9 cellular contexts compared by ENCODE assay signal in the genomic region with DNA sequence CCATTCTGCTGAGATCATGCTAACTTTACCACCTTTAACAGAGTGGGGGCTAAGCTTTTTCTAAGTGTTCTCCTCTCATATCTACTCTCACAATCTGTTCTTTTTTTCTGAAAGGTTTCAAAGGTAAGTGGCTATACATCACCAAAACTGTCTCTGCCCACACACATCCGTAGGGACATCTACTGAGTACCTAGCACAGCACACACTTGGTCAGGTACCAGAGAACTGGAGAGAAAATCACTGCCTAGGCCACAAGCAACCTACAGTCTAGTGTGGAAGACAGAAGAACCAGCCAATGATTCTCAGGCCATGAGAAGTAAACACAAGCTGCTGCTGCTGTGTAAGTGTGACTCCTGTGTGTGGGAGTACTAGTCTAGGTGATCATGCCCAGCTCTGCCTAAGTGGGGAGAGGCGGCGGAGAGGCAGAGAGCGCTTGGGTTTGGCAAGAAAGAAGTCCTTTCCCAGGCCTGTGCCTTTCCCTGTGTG.
DNase-seq lines count a peak whose midpoint lies in the region; ATAC-seq and TF ChIP-seq lines count a peak whose summit lies in the region.
"Had no signal": no experiment of that assay in that cellular context is flagged by ENCODE, and none has a peak within 500 bp of the region (broad histone marks: within the 10 kb centered on the region; RNA-seq: fewer than 3 reads in every experiment).

No MANE protein-coding gene starts in this region.

- peak overlapping the region in 2 of 3 donors; percentile 11 to 61 for H3K27ac Mint-ChIP-seq in IgD-negative memory B cell

- no peak for TF ChIP-seq EP300 in ovary (IDR thresholded peaks at IDR 0.05)
- no peak for TF ChIP-seq EP300 in upper lobe of left lung (IDR thresholded peaks at IDR 0.05)

- WGBS in ovary, 3 donors, result 75 to 84% (median 75%) methylated on average over 4 of the region's 4 CpGs
- WGBS in upper lobe of left lung, 2 donors, result 91 to 95% methylated on average over 4 of the region's 4 CpGs

- H3K4me1 Mint-ChIP-seq in IgD-negative memory B cell, result peaks cover 23 to 31% (median 28%) of the 10 kb centered on the region in 3 donors

- ATAC-seq in GM19023 (IDR thresholded peaks at IDR 0.05; ENCODE audit: unreplicated experiment), result peak; percentile 59
- peak; percentile 48 for ATAC-seq in HG02588 (IDR thresholded peaks at IDR 0.05; ENCODE audit: unreplicated experiment)
- ATAC-seq in upper lobe of left lung (ENCODE audit: low FRiP score in 2 of 2), result no peak

- H3K4me1 ChIP-seq in ovary (ENCODE audit: insufficient read depth) (peaks cover 12% of the 10 kb centered on the region), upper lobe of left lung (peaks cover 4 to 9% (median 8%) of the 10 kb centered on the region in 4 donors)

- H3K9me3 Mint-ChIP-seq in IgD-negative memory B cell, result no peaks in the 10 kb centered on the region

- peaks cover 14% of the 10 kb centered on the region for H3K36me3 Mint-ChIP-seq in IgD-negative memory B cell

- TF ChIP-seq CTCF in ovary (IDR thresholded peaks at IDR 0.05), result no peak
- no peak for TF ChIP-seq CTCF in upper lobe of left lung (IDR thresholded peaks at IDR 0.05)

- H3K27me3 Mint-ChIP-seq in IgD-negative memory B cell, result no peaks in the 10 kb centered on the region

- intact Hi-C loops in ovary (cut with DNase I), result no loop called here

- no peak overlapping the region for H3K4me3 Mint-ChIP-seq in IgD-negative memory B cell

- H3K27me3 ChIP-seq in ovary, result no peaks in the 10 kb centered on the region
- no peaks in the 10 kb centered on the region for H3K27me3 ChIP-seq in upper lobe of left lung

- no peaks in the 10 kb centered on the region for H3K36me3 ChIP-seq in ovary
- H3K36me3 ChIP-seq in upper lobe of left lung, result no peaks in the 10 kb centered on the region

- H3K4me3 ChIP-seq in ovary (no peak overlapping the region), upper lobe of left lung (no peak overlapping the region)

- peak overlapping the region in 1 of 2 donors; percentile 3 for H3K27ac ChIP-seq in ovary
- H3K27ac ChIP-seq in upper lobe of left lung, result no peak overlapping the region

- DNase-seq in ovary (peak in 4 of 5 donors; percentile 37 to 48 (median 40)), upper lobe of left lung (no peak), mesenteric fat pad (ENCODE audit: low spot score) (no peak), epidermal melanocyte (ENCODE audit: insufficient read length, low spot score) (no peak), DMS153 treated with DMSO at 0.1 percent for 48 hours (lab: John Stamatoyannopoulos, UW; ENCODE audit: unreplicated experiment) (no peak)
- DNase-seq: NCI-H446 had no signal

- H3K9me3 ChIP-seq in ovary (no peaks in the 10 kb centered on the region), upper lobe of left lung (no peaks in the 10 kb centered on the region)

- no peak for TF ChIP-seq POLR2A in ovary (IDR thresholded peaks at IDR 0.05)
- no peak for TF ChIP-seq POLR2A in upper lobe of left lung (IDR thresholded peaks at IDR 0.05)

Comparison
In these comparisons a context has a peak if more than half of its experiments do, and no peak if none do; other contexts are left out.
1. ATAC-seq: peak in GM19023 (single experiment) and HG02588 (single experiment); none in upper lobe of left lung (0 of 2).
2. DNase-seq: peak in ovary (4 of 5); none in upper lobe of left lung (0 of 2), mesenteric fat pad (single experiment), epidermal melanocyte (single experiment) and DMS153 treated with DMSO at 0.1 percent for 48 hours (single experiment).